In genomic region chr18:75255113-75255512, GRCh38 we compare ENCODE assay signal across 15 cellular contexts. TPM values are rescaled to one million over a fixed set of nuclear protein-coding genes. Genes with fewer than 3 reads are reported as not detected.
DNase-seq lines count a peak whose midpoint lies in the region; ATAC-seq, FAIRE-seq and TF ChIP-seq lines count a peak whose summit lies in the region.
"Had no signal": no experiment of that assay in that cellular context is flagged by ENCODE, and none has a peak within 500 bp of the region (broad histone marks: within the 10 kb centered on the region; RNA-seq: fewer than 3 reads in every experiment).

No MANE protein-coding gene starts in this region.

- no peak overlapping the region for H3K18ac ChIP-seq in mesenchymal stem cell (ENCODE audit: low read depth in 1 of 2, low read length in 2 of 2)

- no peaks in the 10 kb centered on the region for H3K36me3 ChIP-seq in GM12878 (ENCODE audit: control insufficient read depth in 2 of 2, insufficient read depth in 2 of 2, low read length in 1 of 2)
- H3K36me3 ChIP-seq in mesenchymal stem cell (ENCODE audit: control insufficient read depth in 1 of 2, insufficient read depth in 2 of 2, low read depth in 1 of 2, low read length in 2 of 2) = no peaks in the 10 kb centered on the region

- H3K4me3 Mint-ChIP-seq in activated naive CD4-positive, alpha-beta T cell treated with anti-CD3 and anti-CD28 coated beads, Interleukin-2, amount 50 U/mL, for 24 hours = no peak overlapping the region
- H3K4me3 Mint-ChIP-seq in type B pancreatic cell (no peak overlapping the region), nephron progenitor cell (no peak overlapping the region)
- H3K4me3 Mint-ChIP-seq: CD4-positive, alpha-beta T cell had no signal

- H3K4ac ChIP-seq in mesenchymal stem cell (ENCODE audit: low read depth in 1 of 2, low read length in 2 of 2) = no peak overlapping the region

- RAD21 ChIA-PET in GM12878 (lab: Charles Lee; ENCODE audit: unreplicated experiment) = interaction anchor here (0.8 kb wide), 1 partner anchor 9 kb away, joined by 3 read pairs; no protein-coding TSS in a partner anchor

- POLR2A ChIA-PET in GM12878 (lab: Charles Lee) = no interaction called here

- no peak overlapping the region for H2BK15ac ChIP-seq in mesenchymal stem cell (ENCODE audit: low read depth, poor library complexity, severe bottlenecking)

- H4K91ac ChIP-seq in mesenchymal stem cell (ENCODE audit: low read length) = no peak overlapping the region

- ATAC-seq in GM12878 (no peak), HG02970 (IDR thresholded peaks at IDR 0.05; ENCODE audit: low FRiP score, unreplicated experiment) (no peak), HG03469 (IDR thresholded peaks at IDR 0.05; ENCODE audit: unreplicated experiment) (no peak)

- H3K4me2 ChIP-seq in GM12878 (ENCODE audit: control insufficient read depth, insufficient read depth) (no peak overlapping the region), mesenchymal stem cell (ENCODE audit: low read length, poor library complexity, severe bottlenecking) (no peak overlapping the region)
- H3K4me2 ChIP-seq: BLaER1 treated with 17β-estradiol and CSF1 and Interleukin-3, amounts not matched to agents 10 nM and 100 nM had no signal

- H3K79me1 ChIP-seq in mesenchymal stem cell (replicated peaks; ENCODE audit: low read length, poor library complexity, severe bottlenecking) = peaks cover 5% of the 10 kb centered on the region

- no peaks in the 10 kb centered on the region; the same call in 1 of the 2 replicates for H3K79me2 ChIP-seq in GM12878 (ENCODE audit: control insufficient read depth, insufficient read depth, low read length)

- CTCF ChIA-PET in GM12878 (lab: Yijun Ruan, JAX) = interaction anchor here (2.9 kb wide), 1 partner anchor 11 kb away, joined by 8 read pairs; no protein-coding TSS in a partner anchor

- no peak overlapping the region for H2AK5ac ChIP-seq in mesenchymal stem cell (ENCODE audit: low read length, severe bottlenecking)

- no peak for DNase-seq in activated naive CD4-positive, alpha-beta T cell treated with anti-CD3 and anti-CD28 coated beads, Interleukin-2, amount 50 U/mL, for 16 hours
- DNase-seq in GM12878 (ENCODE audit: low read depth, low spot score) (no peak), mesenchymal stem cell (no peak), type B pancreatic cell (ENCODE audit: extremely low spot score, unreplicated experiment) (no peak), nephron progenitor cell (no peak)
- DNase-seq: ACHN; CD4-positive, alpha-beta T cell; DMS153; DND-41; GDM1; HCEC 1CT had no signal

- H3K4me1 Mint-ChIP-seq in activated naive CD4-positive, alpha-beta T cell treated with anti-CD3 and anti-CD28 coated beads, Interleukin-2, amount 50 U/mL, for 24 hours = peaks cover 76% of the 10 kb centered on the region
- peaks cover 46% of the 10 kb centered on the region for H3K4me1 Mint-ChIP-seq in type B pancreatic cell (ENCODE audit: unreplicated experiment)
- H3K4me1 Mint-ChIP-seq in nephron progenitor cell = peaks cover 67% of the 10 kb centered on the region

- no peak for TF ChIP-seq POLR2A in GM12878 (IDR thresholded peaks at IDR 0.05; ENCODE audit: low read depth, low read length)

- TF ChIP-seq EP300 in GM12878 (IDR thresholded peaks at IDR 0.05; ENCODE audit: borderline replicate concordance in 1 of 2, control insufficient read depth in 1 of 2, low read depth in 2 of 2, low read length in 2 of 2) = no peak

- H4K8ac ChIP-seq in mesenchymal stem cell (ENCODE audit: low read length) = no peak overlapping the region

- no peak overlapping the region for H2BK120ac ChIP-seq in mesenchymal stem cell (ENCODE audit: low read depth, low read length)

- H3K27me3 ChIP-seq in GM12878 (replicated peaks in 1 of 2; ENCODE audit: control insufficient read depth in 2 of 2, insufficient read depth in 2 of 2, low read length in 1 of 2) = no peaks in the 10 kb centered on the region
- no peaks in the 10 kb centered on the region for H3K27me3 ChIP-seq in mesenchymal stem cell (ENCODE audit: control insufficient read depth in 1 of 2, insufficient read depth in 1 of 2, low read length in 2 of 2)
- H3K27me3 ChIP-seq: BLaER1 treated with 17β-estradiol and CSF1 and Interleukin-3, amounts not matched to agents 10 nM and 100 nM had no signal

- H3K9ac ChIP-seq in GM12878 (ENCODE audit: control insufficient read depth, insufficient read depth, low read length) (no peak overlapping the region), mesenchymal stem cell (ENCODE audit: low read length) (peak overlapping the region; percentile 85)
- H3K9ac ChIP-seq: BLaER1 treated with 17β-estradiol and CSF1 and Interleukin-3, amounts not matched to agents 10 nM and 100 nM had no signal

- H3K9me3 ChIP-seq in GM12878 (replicated peaks; ENCODE audit: control insufficient read depth, insufficient read depth, low read length) = no peaks in the 10 kb centered on the region
- H3K9me3 ChIP-seq in mesenchymal stem cell (ENCODE audit: control insufficient read depth, low read length) = no peaks in the 10 kb centered on the region
- H3K9me3 ChIP-seq: BLaER1 treated with 17β-estradiol and CSF1 and Interleukin-3, amounts not matched to agents 10 nM and 100 nM had no signal

- H3K4me1 ChIP-seq in GM12878 (ENCODE audit: control insufficient read depth, insufficient read depth, low read length) (no peaks in the 10 kb centered on the region), mesenchymal stem cell (ENCODE audit: control insufficient read depth, insufficient read depth, low read depth, low read length) (peaks cover 2% of the 10 kb centered on the region)

- peak overlapping the region; percentile 6 for H3K27ac Mint-ChIP-seq in activated naive CD4-positive, alpha-beta T cell treated with anti-CD3 and anti-CD28 coated beads, Interleukin-2, amount 50 U/mL, for 24 hours
- H3K27ac Mint-ChIP-seq in type B pancreatic cell (no peak overlapping the region), nephron progenitor cell (no peak overlapping the region)
- H3K27ac Mint-ChIP-seq: CD4-positive, alpha-beta T cell had no signal

- in situ Hi-C loops in GM12878 (cut with MboI) = no loop called here

- H3K27ac ChIP-seq in GM12878 (ENCODE audit: control insufficient read depth, insufficient read depth) (no peak overlapping the region), mesenchymal stem cell (ENCODE audit: low read length, poor library complexity, severe bottlenecking) (no peak overlapping the region)
- H3K27ac ChIP-seq: BLaER1 treated with 17β-estradiol and CSF1 and Interleukin-3, amounts not matched to agents 10 nM and 100 nM had no signal

- no peak for TF ChIP-seq RAD21 in GM12878 (IDR thresholded peaks at IDR 0.05; ENCODE audit: insufficient read depth, low read depth, low read length)

- H2BK12ac ChIP-seq in mesenchymal stem cell (ENCODE audit: low read length in 2 of 2) = peak overlapping the region in 1 of 2 experiments; percentile 5

- H2AFZ ChIP-seq in GM12878 (ENCODE audit: control insufficient read depth, low read depth, low read length) (no peak overlapping the region), mesenchymal stem cell (ENCODE audit: low read depth, low read length) (no peak overlapping the region)

- no peak overlapping the region for H3K14ac ChIP-seq in mesenchymal stem cell (ENCODE audit: low read length in 2 of 2)

- no peak for TF ChIP-seq CTCF in GM12878 (IDR thresholded peaks at IDR 0.05 in 2 of 3, conservative IDR thresholded peaks at IDR 0.05 in 1 of 3; ENCODE audit: control insufficient read depth in 2 of 3, extremely low read depth in 1 of 3, insufficient read depth in 1 of 3, low read depth in 3 of 3, low read length in 3 of 3)
- TF ChIP-seq CTCF in type B pancreatic cell (conservative IDR thresholded peaks at IDR 0.05) = peak; percentile 34
- TF ChIP-seq CTCF in nephron progenitor cell (IDR thresholded peaks at IDR 0.05) = no peak

- WGBS in GM12878 (ENCODE audit: insufficient coverage, insufficient replicate concordance, low lambda C conversion rate, missing lambda C conversion rate) = 90% methylated on average over 3 of the region's 3 CpGs
- 100% methylated on average over 3 of the region's 3 CpGs for WGBS in mesenchymal stem cell

- H3K23ac ChIP-seq in mesenchymal stem cell (ENCODE audit: low read length in 2 of 2) = no peak overlapping the region

- H3K4me3 ChIP-seq in GM12878 = no peak overlapping the region
- H3K4me3 ChIP-seq in mesenchymal stem cell (ENCODE audit: insufficient read depth in 1 of 2, low read depth in 1 of 2, low read length in 2 of 2) = no peak overlapping the region
- H3K4me3 ChIP-seq: BLaER1 treated with 17β-estradiol and CSF1 and Interleukin-3, amounts not matched to agents 10 nM and 100 nM had no signal

- intact Hi-C loops in GM12878 (cut with micrococcal nuclease; ENCODE audit: unreplicated experiment) = no loop called here

- peak; percentile 54 for FAIRE-seq in GM12878 (lab: Jason Lieb, UNC)

- H3K9me3 Mint-ChIP-seq in activated naive CD4-positive, alpha-beta T cell treated with anti-CD3 and anti-CD28 coated beads, Interleukin-2, amount 50 U/mL, for 24 hours = no peaks in the 10 kb centered on the region
- H3K9me3 Mint-ChIP-seq in type B pancreatic cell (no peaks in the 10 kb centered on the region), nephron progenitor cell (no peaks in the 10 kb centered on the region)
- H3K9me3 Mint-ChIP-seq: CD4-positive, alpha-beta T cell had no signal

- BruUV-seq in GM12878 (replicated peaks; lab: Mats Ljungman, UMichigan) = no TSS peak

- no peaks in the 10 kb centered on the region for H3K27me3 Mint-ChIP-seq in activated naive CD4-positive, alpha-beta T cell treated with anti-CD3 and anti-CD28 coated beads, Interleukin-2, amount 50 U/mL, for 24 hours
- H3K27me3 Mint-ChIP-seq in type B pancreatic cell = no peaks in the 10 kb centered on the region
- H3K27me3 Mint-ChIP-seq in nephron progenitor cell (ENCODE audit: low read depth, poor library complexity) = no peaks in the 10 kb centered on the region
- H3K27me3 Mint-ChIP-seq: CD4-positive, alpha-beta T cell had no signal

- H4K20me1 ChIP-seq in GM12878 (ENCODE audit: control insufficient read depth, insufficient read depth) = no peaks in the 10 kb centered on the region

- SMC1A ChIA-PET in GM12878 (lab: Charles Lee; ENCODE audit: uncharacterized antibody, unreplicated experiment) = interaction anchor here (0.5 to 2.3 kb wide), 4 partner anchors 9 to 67 kb away, joined by 3 to 10 read pairs (median 4); no protein-coding TSS in a partner anchor

- no peak overlapping the region for H2BK5ac ChIP-seq in mesenchymal stem cell (ENCODE audit: low read depth, low read length, poor library complexity, severe bottlenecking)

- H3K36me3 Mint-ChIP-seq in activated naive CD4-positive, alpha-beta T cell treated with anti-CD3 and anti-CD28 coated beads, Interleukin-2, amount 50 U/mL, for 24 hours = no peaks in the 10 kb centered on the region
- H3K36me3 Mint-ChIP-seq in type B pancreatic cell (no peaks in the 10 kb centered on the region), nephron progenitor cell (ENCODE audit: low read depth) (peaks cover 7% of the 10 kb centered on the region)

RNA-seq across cellular contexts. Expression of gene TSHZ1, which starts 44.5 kb away (rescaled TPM):
- total RNA-seq in GM12878 (2013; cell fraction: nucleolus; rRNA removed) = 7.5 TPM in 2 replicates
- total RNA-seq in GM12878 (2014; rRNA removed) (8.3 and 8.7 TPM in 2 replicates), GM12878 (2014; rRNA removed; fragmentation: Illumina TruSeq; extraction: Trizol) (5.8 and 6.2 TPM in 2 replicates), GM12878 (2021) (14.0 and 15.2 TPM in 2 replicates), type B pancreatic cell (ENCODE audit: low replicate concordance) (21.8 and 79.9 TPM in 2 replicates)
- polyA plus RNA-seq in GM12878 (2011; ENCODE audit: low read depth) = 2.4 TPM
- polyA plus RNA-seq in GM12878 (2011; rRNA removed) (2.8 and 4.0 TPM in 2 replicates), GM12878 (2014; fragmentation: Illumina TruSeq; extraction: Trizol) (5.3 and 7.1 TPM in 2 replicates), GM12878 (2014; fragmentation: Nextera tagmentation; extraction: Ambion mirVana) (1 to 10 TPM; 2.2 to 2.9 TPM), GM12878 (2014; rRNA removed) (6.7 and 7.9 TPM in 2 replicates), GM12878 (2016; fragmentation: Nextera tagmentation; extraction: Ambion mirVana) (1 to 10 TPM; 2.4 to 2.8 TPM)
- polyA plus RNA-seq in GM12878 (2011; cell fraction: cytosol; rRNA removed) = 4.4 and 4.8 TPM in 2 replicates
- 5.2 and 7.7 TPM in 2 replicates for polyA plus RNA-seq in GM12878 (2011; cell fraction: nucleus; rRNA removed)
- polyA plus RNA-seq in GM12878 (2012) = 4.3 and 5.1 TPM in 2 replicates
- polyA minus RNA-seq in GM12878 (2011; rRNA and poly(A)+ RNA removed) = 4.9 and 6.4 TPM in 2 replicates
- polyA minus RNA-seq in GM12878 (2011; cell fraction: cytosol; rRNA and poly(A)+ RNA removed) = 5.1 and 5.2 TPM in 2 replicates
- 4.1 and 7.7 TPM in 2 replicates for polyA minus RNA-seq in GM12878 (2011; cell fraction: nucleus; rRNA and poly(A)+ RNA removed)
- polyA plus RNA-seq in mesenchymal stem cell (2013, experiment 1 of 2) = 4.9 TPM
- polyA plus RNA-seq in mesenchymal stem cell (2013, experiment 2 of 2) = 4.4 TPM

RNA-seq across cellular contexts. Expression of gene PTGR3, which starts 46.2 kb away (rescaled TPM):
- total RNA-seq in GM12878 (2013; cell fraction: nucleolus; rRNA removed) = 18.9 and 21.4 TPM in 2 replicates
- total RNA-seq in GM12878 (2014; rRNA removed) (8.7 and 15.1 TPM in 2 replicates), GM12878 (2014; rRNA removed; fragmentation: Illumina TruSeq; extraction: Trizol) (12.2 and 13.2 TPM in 2 replicates), GM12878 (2021) (44.9 and 45.1 TPM in 2 replicates), type B pancreatic cell (ENCODE audit: low replicate concordance) (25.4 and 86.7 TPM in 2 replicates)
- polyA plus RNA-seq in GM12878 (2011; ENCODE audit: low read depth) = 7.0 TPM
- polyA plus RNA-seq in GM12878 (2011; rRNA removed) (63.9 and 69.8 TPM in 2 replicates), GM12878 (2014; fragmentation: Illumina TruSeq; extraction: Trizol) (29.5 and 30.4 TPM in 2 replicates), GM12878 (2014; fragmentation: Nextera tagmentation; extraction: Ambion mirVana) (1 to 10 TPM; 6.2 to 8.8 TPM), GM12878 (2014; rRNA removed) (29.2 and 34.8 TPM in 2 replicates), GM12878 (2016; fragmentation: Nextera tagmentation; extraction: Ambion mirVana) (10 to 100 TPM; 21.8 to 22.0 TPM)
- polyA plus RNA-seq in GM12878 (2011; cell fraction: cytosol; rRNA removed) = 52.5 and 53.4 TPM in 2 replicates
- polyA plus RNA-seq in GM12878 (2011; cell fraction: nucleus; rRNA removed) = 87.8 and 88.3 TPM in 2 replicates
- polyA plus RNA-seq in GM12878 (2012) = 16.7 and 18.1 TPM in 2 replicates
- 57.6 and 90.8 TPM in 2 replicates for polyA minus RNA-seq in GM12878 (2011; rRNA and poly(A)+ RNA removed)
- 15.9 and 22.5 TPM in 2 replicates for polyA minus RNA-seq in GM12878 (2011; cell fraction: cytosol; rRNA and poly(A)+ RNA removed)
- polyA minus RNA-seq in GM12878 (2011; cell fraction: nucleus; rRNA and poly(A)+ RNA removed) = 34.7 and 50.0 TPM in 2 replicates
- 4.5 TPM for polyA plus RNA-seq in mesenchymal stem cell (2013, experiment 1 of 2)
- 4.7 TPM for polyA plus RNA-seq in mesenchymal stem cell (2013, experiment 2 of 2)
